ENCODE assay signal across 10 cellular contexts in the genomic region with DNA sequence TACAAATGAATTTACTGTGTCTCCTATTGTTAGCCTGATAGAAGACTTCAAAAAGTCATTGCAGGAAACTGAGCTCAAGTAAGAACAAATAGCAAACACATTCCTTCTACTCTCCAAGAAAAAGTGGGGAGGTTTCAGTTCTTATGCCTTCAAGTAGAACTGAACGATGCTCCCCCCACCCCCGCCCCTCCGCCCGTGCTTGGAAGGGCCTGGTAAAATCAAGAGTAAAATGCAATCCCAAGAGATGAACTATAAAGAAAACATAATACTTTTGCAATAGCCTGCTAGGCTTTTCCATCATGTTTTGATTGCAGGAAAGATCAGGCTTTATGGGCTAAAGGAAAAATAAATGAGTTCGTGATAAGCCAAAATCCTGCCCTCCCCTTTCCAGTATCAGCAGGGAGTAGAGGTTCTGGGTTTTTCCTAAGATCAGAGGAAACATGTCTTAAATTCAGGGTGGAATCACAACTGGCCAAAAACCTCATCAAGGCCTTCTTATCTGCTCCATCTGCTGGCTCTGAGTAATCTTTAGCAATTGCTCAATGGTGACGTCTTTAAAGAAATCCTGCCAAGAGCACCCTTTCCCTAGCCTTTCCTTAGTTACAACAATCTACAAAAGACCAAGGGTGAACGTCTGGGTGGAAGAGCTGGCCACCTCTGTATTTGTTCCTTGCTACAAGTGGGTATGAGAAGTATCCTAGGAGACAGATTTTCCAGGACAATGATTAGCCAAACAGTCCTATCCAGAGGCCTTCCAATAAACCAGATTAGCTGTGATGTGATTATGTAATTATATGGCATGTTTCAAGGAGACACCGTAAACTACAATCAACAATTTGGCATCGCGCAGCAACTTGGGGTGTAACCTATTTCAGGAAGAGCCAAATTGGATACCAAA.
DNase-seq lines count a peak whose midpoint lies in the region; ATAC-seq and TF ChIP-seq lines count a peak whose summit lies in the region.
"Had no signal": no experiment of that assay in that cellular context is flagged by ENCODE, and none has a peak within 500 bp of the region (broad histone marks: within the 10 kb centered on the region; RNA-seq: fewer than 3 reads in every experiment).

No MANE protein-coding gene starts in this region.

- TF ChIP-seq CTCF in right lobe of liver (IDR thresholded peaks at IDR 0.05): no peak

- peaks cover 0 to 17% (median 2%) of the 10 kb centered on the region in 4 donors for H3K4me1 ChIP-seq in right lobe of liver

- no peak for TF ChIP-seq POLR2A in right lobe of liver (IDR thresholded peaks at IDR 0.05)

- DNase-seq in A172 (ENCODE audit: low spot score) (peak; percentile 96), HT-29 (ENCODE audit: low spot score) (peak; percentile 85), astrocyte of the hippocampus (ENCODE audit: low read depth, low spot score) (peak; percentile 74), right lobe of liver (no peak), NCI-H2029 (lab: John Stamatoyannopoulos, UW) (no peak), mesenteric fat pad (ENCODE audit: low spot score) (no peak)
- DNase-seq: activated naive CD8-positive, alpha-beta T cell treated with anti-CD3 and anti-CD28 coated beads, Interleukin-2, amount 10 ng/mL, durations not matched to agents 7 days and 5 days had no signal

- no peak overlapping the region for H3K4me3 ChIP-seq in right lobe of liver

- no peaks in the 10 kb centered on the region for H3K9me3 ChIP-seq in right lobe of liver

- ATAC-seq in right lobe of liver (peak; percentile 73 to 94 (median 86)), HG02970 (IDR thresholded peaks at IDR 0.05; ENCODE audit: low FRiP score, unreplicated experiment) (no peak), HG02763 (IDR thresholded peaks at IDR 0.05; ENCODE audit: unreplicated experiment) (no peak)

- H3K27ac ChIP-seq in right lobe of liver: peak overlapping the region in 2 of 3 donors; percentile 54 to 65
- H3K27ac ChIP-seq: KMS-11 had no signal

- 50% methylated on average over 10 of the region's 10 CpGs for WGBS in right lobe of liver (ENCODE audit: insufficient coverage, low coverage, low lambda C conversion rate, missing lambda C conversion rate)

- H3K27me3 ChIP-seq in right lobe of liver: no peaks in the 10 kb centered on the region

- intact Hi-C loops in right lobe of liver (cut with DNase I): no loop called here

- H3K36me3 ChIP-seq in right lobe of liver: no peaks in the 10 kb centered on the region

Comparison
In these comparisons a context has a peak if more than half of its experiments do, and no peak if none do; other contexts are left out.
1. DNase-seq: peak in A172 (single experiment), HT-29 (single experiment) and astrocyte of the hippocampus (single experiment); none in right lobe of liver (0 of 3), NCI-H2029 (single experiment) and mesenteric fat pad (single experiment).
2. ATAC-seq: peak in right lobe of liver (4 of 4); none in HG02970 (single experiment) and HG02763 (single experiment).